In genomic region chr16:14628806-14629611, GRCh38 we compare ENCODE assay signal across 1 cellular context.
TF ChIP-seq lines count a peak whose summit lies in the region.

No MANE protein-coding gene starts in this region.

TF ChIP-seq in IMR-90, 13 proteins besides CTCF, POLR2A, EP300 and RAD21 (continued from another document):
- TF ChIP-seq FOS (IDR thresholded peaks at IDR 0.05; ENCODE audit: low read depth, low read length), result no peak
- no peak for TF ChIP-seq CEBPB (IDR thresholded peaks at IDR 0.05; ENCODE audit: low read depth, low read length)
- TF ChIP-seq USF2 (IDR thresholded peaks at IDR 0.05; ENCODE audit: low read depth, low read length), result no peak
- TF ChIP-seq MAFK (IDR thresholded peaks at IDR 0.05; ENCODE audit: low read depth, low read length), result no peak
- TF ChIP-seq RCOR1 (IDR thresholded peaks at IDR 0.05; ENCODE audit: insufficient replicate concordance, low read length), result no peak
